17 cellular contexts compared by ENCODE assay signal in genomic region chr11:68930991-68931855, GRCh38. TPM values are rescaled to one million over a fixed set of nuclear protein-coding genes. Genes with fewer than 3 reads are reported as not detected.
"Had no signal": no experiment of that assay in that cellular context is flagged by ENCODE, and none has a peak within 500 bp of the region (broad histone marks: within the 10 kb centered on the region; RNA-seq: fewer than 3 reads in every experiment).

No MANE protein-coding gene starts in this region.

- H3K4me3 ChIP-seq: left ventricle myocardium inferior, mucosa of descending colon, right atrium auricular region, transverse colon, vagina had no signal

- H3K4me1 ChIP-seq: vagina had no signal

- H3K27ac ChIP-seq: left ventricle myocardium inferior, right atrium auricular region, vagina had no signal

- H3K9me3 ChIP-seq: transverse colon, vagina had no signal

- DNase-seq: activated CD4-positive, alpha-beta T cell treated with anti-CD3 and anti-CD28 coated beads, Interleukin-2, amount 10 ng/mL, durations not matched to agents 7 days and 5 days; activated CD8-positive, alpha-beta memory T cell treated with anti-CD3 and anti-CD28 coated beads for 24 hours; activated naive CD4-positive, alpha-beta T cell treated with anti-CD3 and anti-CD28 coated beads, Interleukin-2, amount 10 ng/mL, durations not matched to agents 7 days and 5 days; hippocampal formation; left ventricle myocardium inferior; mucosa of descending colon; naive thymus-derived CD8-positive, alpha-beta T cell; occipital lobe; transverse colon had no signal

- H3K27me3 Mint-ChIP-seq: activated CD4-positive, alpha-beta T cell treated with anti-CD3 and anti-CD28 coated beads, Interleukin-2, amount 10 ng/mL, durations not matched to agents 7 days and 5 days; activated naive CD4-positive, alpha-beta T cell treated with anti-CD3 and anti-CD28 coated beads, Interleukin-2, amount 10 ng/mL, durations not matched to agents 7 days and 5 days; memory B cell; naive thymus-derived CD8-positive, alpha-beta T cell had no signal

- H3K9me3 Mint-ChIP-seq: memory B cell had no signal

- H3K27ac Mint-ChIP-seq: activated CD4-positive, alpha-beta T cell treated with anti-CD3 and anti-CD28 coated beads, Interleukin-2, amount 10 ng/mL, durations not matched to agents 7 days and 5 days; activated naive CD4-positive, alpha-beta T cell treated with anti-CD3 and anti-CD28 coated beads, Interleukin-2, amount 10 ng/mL, durations not matched to agents 7 days and 5 days; memory B cell had no signal

- H3K4me1 Mint-ChIP-seq: activated CD4-positive, alpha-beta T cell treated with anti-CD3 and anti-CD28 coated beads, Interleukin-2, amount 10 ng/mL, durations not matched to agents 7 days and 5 days; activated naive CD4-positive, alpha-beta T cell treated with anti-CD3 and anti-CD28 coated beads, Interleukin-2, amount 10 ng/mL, durations not matched to agents 7 days and 5 days had no signal

- H3K27me3 ChIP-seq: right atrium auricular region, transverse colon, vagina had no signal

- ATAC-seq: mucosa of descending colon; naive thymus-derived CD8-positive, alpha-beta T cell had no signal

- H3K4me3 Mint-ChIP-seq: activated CD4-positive, alpha-beta T cell treated with anti-CD3 and anti-CD28 coated beads, Interleukin-2, amount 10 ng/mL, durations not matched to agents 7 days and 5 days; activated naive CD4-positive, alpha-beta T cell treated with anti-CD3 and anti-CD28 coated beads, Interleukin-2, amount 10 ng/mL, durations not matched to agents 7 days and 5 days; memory B cell; naive thymus-derived CD8-positive, alpha-beta T cell had no signal

RNA-seq across cellular contexts. Expression of gene MRGPRD, which starts 49.6 kb away (rescaled TPM):
- total RNA-seq: activated CD4-positive, alpha-beta T cell treated with anti-CD3 and anti-CD28 coated beads, Interleukin-2, amount 10 ng/mL, durations not matched to agents 7 days and 5 days; esophagus mucosa; glomerular endothelial cell; left ventricle myocardium inferior; naive thymus-derived CD8-positive, alpha-beta T cell; occipital lobe; posterior vena cava; right atrium auricular region; subcutaneous adipose tissue; transverse colon; vagina had no signal
- polyA plus RNA-seq: keratinocyte had no signal
